In the genomic region with DNA sequence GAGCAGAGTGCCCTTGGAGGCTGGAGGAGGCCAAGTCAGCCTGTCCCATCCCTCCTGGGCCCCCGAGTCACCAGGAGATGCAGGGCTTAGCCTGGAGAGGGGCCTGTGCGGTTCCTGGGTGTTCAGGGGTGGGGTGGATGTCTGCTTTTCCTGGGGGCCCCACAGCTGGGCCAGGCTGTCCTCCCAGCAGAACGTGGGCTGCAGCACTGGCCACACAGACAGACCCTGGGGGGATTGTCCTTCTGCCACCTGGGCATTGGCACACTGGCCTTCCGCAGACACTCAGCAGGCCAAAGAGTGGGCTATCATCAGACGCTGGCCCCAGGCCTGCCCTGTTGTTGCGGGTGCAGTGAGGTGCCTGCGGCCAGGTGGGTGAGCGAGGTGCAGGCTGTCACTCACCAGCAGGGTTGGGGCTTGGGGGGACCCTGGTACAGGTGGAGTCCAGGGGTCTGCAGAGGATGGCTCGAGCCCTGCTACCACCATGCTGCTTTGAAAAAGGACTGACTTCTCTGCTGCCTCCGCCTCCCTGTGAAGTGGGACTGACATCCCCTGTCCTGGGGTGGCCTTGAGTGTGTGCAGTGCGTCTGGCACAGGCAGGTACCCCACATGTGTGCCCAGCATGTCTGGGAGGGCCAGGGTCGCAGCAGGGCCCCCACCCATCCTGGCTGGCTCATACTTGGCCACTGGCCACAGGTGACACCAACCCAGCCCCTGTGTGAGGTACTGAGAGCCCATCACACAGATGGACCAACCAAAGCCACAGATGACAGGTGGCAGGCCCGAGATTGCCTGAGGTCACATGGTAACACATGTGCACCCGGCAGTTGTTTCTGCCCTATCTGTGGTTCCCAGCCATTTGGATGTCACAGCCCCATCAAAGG, we compare ENCODE assay signal across 20 cellular contexts. TPM values are rescaled to one million over a fixed set of nuclear protein-coding genes. Genes with fewer than 3 reads are reported as not detected.
DNase-seq lines count a peak whose midpoint lies in the region; ATAC-seq and TF ChIP-seq lines count a peak whose summit lies in the region.
"Had no signal": no experiment of that assay in that cellular context is flagged by ENCODE, and none has a peak within 500 bp of the region (broad histone marks: within the 10 kb centered on the region; RNA-seq: fewer than 3 reads in every experiment).

No MANE protein-coding gene starts in this region.

- H3K36me3 ChIP-seq in heart left ventricle, result no peaks in the 10 kb centered on the region
- no peaks in the 10 kb centered on the region for H3K36me3 ChIP-seq in Loucy (ENCODE audit: insufficient read depth, low read length)
- no peaks in the 10 kb centered on the region for H3K36me3 ChIP-seq in hepatocyte (replicated peaks; ENCODE audit: insufficient read depth, low read depth)
- H3K36me3 ChIP-seq in trophoblast cell (ENCODE audit: control insufficient read depth in 1 of 2, insufficient read depth in 2 of 2, low read length in 2 of 2), result no peaks in the 10 kb centered on the region

- intact Hi-C loops in heart left ventricle (cut with DNase I) (no loop called here), cardiac septum (cut with DNase I) (no loop called here)

- no peaks in the 10 kb centered on the region for H3K79me2 ChIP-seq in Loucy (ENCODE audit: insufficient read depth, low read length)
- no peaks in the 10 kb centered on the region for H3K79me2 ChIP-seq in hepatocyte
- no peaks in the 10 kb centered on the region for H3K79me2 ChIP-seq in trophoblast cell (ENCODE audit: control insufficient read depth, insufficient read depth, low read length, poor library complexity)

- no peak for ATAC-seq in heart left ventricle
- no peak for ATAC-seq in GM18858 (IDR thresholded peaks at IDR 0.05; ENCODE audit: unreplicated experiment)

- no peak overlapping the region for H3K14ac ChIP-seq in trophoblast cell (ENCODE audit: low read length)

- no peak for TF ChIP-seq POLR2A in heart left ventricle (IDR thresholded peaks at IDR 0.05)

- H2BK12ac ChIP-seq in trophoblast cell (ENCODE audit: low read length), result peak overlapping the region; percentile 38

- H4K12ac ChIP-seq in trophoblast cell (ENCODE audit: low read depth, low read length), result no peak overlapping the region

- no peak overlapping the region for H3K27ac ChIP-seq in heart left ventricle
- peak overlapping the region; percentile 15 for H3K27ac ChIP-seq in hepatocyte
- H3K27ac ChIP-seq in trophoblast cell (ENCODE audit: low read depth, low read length), result no peak overlapping the region
- H3K27ac ChIP-seq: GM23248, SK-N-MC had no signal

- no peaks in the 10 kb centered on the region; the same call in 1 of the 2 replicates for H3F3A ChIP-seq in Loucy (ENCODE audit: low read depth)

- H4K8ac ChIP-seq in trophoblast cell (ENCODE audit: low read depth, low read length), result no peak overlapping the region

- peaks cover 0 to 1% (median 0%) of the 10 kb centered on the region in 3 donors for H3K27me3 Mint-ChIP-seq in immature natural killer cell (ENCODE audit: low read depth in 3 of 3)
- H3K27me3 Mint-ChIP-seq in progenitor cell of endocrine pancreas, result no peaks in the 10 kb centered on the region
- H3K27me3 Mint-ChIP-seq: CD4-positive, alpha-beta T cell had no signal

- H3K9me2 ChIP-seq in Loucy (replicated peaks; ENCODE audit: low read depth, low read length) (no peaks in the 10 kb centered on the region), hepatocyte (replicated peaks; ENCODE audit: insufficient read depth) (no peaks in the 10 kb centered on the region)

- peak overlapping the region; percentile 56 for H4K91ac ChIP-seq in trophoblast cell (ENCODE audit: low read depth, low read length)

- no peak overlapping the region for H2BK5ac ChIP-seq in trophoblast cell (ENCODE audit: low read depth, low read length, poor library complexity)

- H3K4me1 Mint-ChIP-seq in immature natural killer cell (no peaks in the 10 kb centered on the region), progenitor cell of endocrine pancreas (ENCODE audit: low read depth) (peaks cover 37% of the 10 kb centered on the region)

- H3K4me2 ChIP-seq in Loucy (ENCODE audit: low read depth, low read length, poor library complexity, severe bottlenecking) (no peak overlapping the region), hepatocyte (no peak overlapping the region), trophoblast cell (ENCODE audit: low read length) (no peak overlapping the region)

- no peak overlapping the region for H3K4me3 Mint-ChIP-seq in immature natural killer cell
- H3K4me3 Mint-ChIP-seq in progenitor cell of endocrine pancreas (ENCODE audit: low read depth), result no peak overlapping the region
- H3K4me3 Mint-ChIP-seq: CD4-positive, alpha-beta T cell had no signal

- no peak overlapping the region for H3K4ac ChIP-seq in trophoblast cell (ENCODE audit: low read depth, low read length)

- peaks cover 23% of the 10 kb centered on the region for H3K79me1 ChIP-seq in trophoblast cell (ENCODE audit: low read length)

- H3K9ac ChIP-seq in Loucy (ENCODE audit: low read depth, low read length, poor library complexity, severe bottlenecking) (peak overlapping the region; percentile 20), trophoblast cell (ENCODE audit: low read length) (no peak overlapping the region)
- H3K9ac ChIP-seq: GM23248 had no signal

- 93 to 96% (median 94%) methylated on average over 7 to 14 of the region's 14 CpGs for WGBS in heart left ventricle, 4 donors
- 97% methylated on average over 12 of the region's 14 CpGs for WGBS in hepatocyte (ENCODE audit: low lambda C conversion rate, missing lambda C conversion rate)
- WGBS in trophoblast cell (ENCODE audit: extremely low coverage, insufficient coverage, insufficient read length), result no CpG with 5 or more reads among the region's 14 CpGs

- H3K4me1 ChIP-seq in heart left ventricle (peaks cover 0 to 17% (median 6%) of the 10 kb centered on the region in 12 donors), Loucy (ENCODE audit: insufficient read depth, low read length, poor library complexity, severe bottlenecking) (peaks cover 57% of the 10 kb centered on the region), hepatocyte (ENCODE audit: insufficient read depth) (peaks cover 57% of the 10 kb centered on the region), trophoblast cell (ENCODE audit: control insufficient read depth in 1 of 2, insufficient read depth in 2 of 2, low read length in 2 of 2) (peaks cover 26 to 41% of the 10 kb centered on the region in 2 experiments)

- no peaks in the 10 kb centered on the region for H3K27me3 ChIP-seq in heart left ventricle
- no peaks in the 10 kb centered on the region for H3K27me3 ChIP-seq in Loucy (ENCODE audit: insufficient read depth, low read length, poor library complexity, severe bottlenecking)
- no peaks in the 10 kb centered on the region for H3K27me3 ChIP-seq in hepatocyte
- no peaks in the 10 kb centered on the region for H3K27me3 ChIP-seq in trophoblast cell (ENCODE audit: insufficient read depth, low read length)

- H2AK5ac ChIP-seq in trophoblast cell (ENCODE audit: low read length), result peak overlapping the region; percentile 47

- no peak overlapping the region for H3K23ac ChIP-seq in trophoblast cell (ENCODE audit: low read length)

- H3K9me3 Mint-ChIP-seq in immature natural killer cell (no peaks in the 10 kb centered on the region), progenitor cell of endocrine pancreas (ENCODE audit: low read depth) (no peaks in the 10 kb centered on the region)
- H3K9me3 Mint-ChIP-seq: CD4-positive, alpha-beta T cell had no signal

- no peaks in the 10 kb centered on the region for H3K9me3 ChIP-seq in heart left ventricle
- no peaks in the 10 kb centered on the region for H3K9me3 ChIP-seq in Loucy (ENCODE audit: insufficient read depth, low read depth, low read length)
- no peaks in the 10 kb centered on the region for H3K9me3 ChIP-seq in hepatocyte (ENCODE audit: low read depth)
- H3K9me3 ChIP-seq in trophoblast cell (ENCODE audit: insufficient read depth, low read depth, low read length), result peaks cover 4% of the 10 kb centered on the region

- H2AFZ ChIP-seq in Loucy (ENCODE audit: low read length) (no peak overlapping the region), hepatocyte (no peak overlapping the region), trophoblast cell (ENCODE audit: insufficient read depth, low read length, poor library complexity) (no peak overlapping the region)
- H2AFZ ChIP-seq: GM23248 had no signal

- H3K27ac Mint-ChIP-seq in immature natural killer cell (no peak overlapping the region), progenitor cell of endocrine pancreas (no peak overlapping the region)
- H3K27ac Mint-ChIP-seq: CD4-positive, alpha-beta T cell had no signal

- H3K4me3 ChIP-seq in heart left ventricle (no peak overlapping the region), Loucy (ENCODE audit: low read length, poor library complexity, severe bottlenecking) (no peak overlapping the region), hepatocyte (no peak overlapping the region), trophoblast cell (ENCODE audit: low read depth, low read length) (no peak overlapping the region)
- H3K4me3 ChIP-seq: GM23248, SK-N-MC had no signal

- H2BK120ac ChIP-seq in trophoblast cell (ENCODE audit: insufficient read depth, low read length, poor library complexity), result no peak overlapping the region

- DNase-seq in heart left ventricle (peak in 3 of 5 donors; percentile 13 to 49 (median 26)), cardiac septum (ENCODE audit: low spot score) (no peak), hepatocyte (ENCODE audit: low spot score) (no peak), trophoblast cell (no peak), immature natural killer cell (no peak), progenitor cell of endocrine pancreas (ENCODE audit: low spot score, unreplicated experiment) (no peak)
- DNase-seq: CD4-positive, alpha-beta T cell; HCEC 1CT; MM.1S; NCI-H1694; NCI-H2029 treated with DMSO at 0.1 percent for 48 hours; NCI-H446 treated with DMSO at 0.1 percent for 48 hours; NCI-H526; NCI-H82; RPMI8226; SHP77 treated with DMSO at 0.1 percent for 48 hours had no signal

- H3K18ac ChIP-seq in trophoblast cell (ENCODE audit: low read length), result no peak overlapping the region

- no peak for TF ChIP-seq CTCF in heart left ventricle (IDR thresholded peaks at IDR 0.05)
- TF ChIP-seq CTCF in Loucy (conservative IDR thresholded peaks at IDR 0.05; ENCODE audit: low read length), result no peak
- no peak for TF ChIP-seq CTCF in hepatocyte (IDR thresholded peaks at IDR 0.05; ENCODE audit: poor library complexity)
- no peak for TF ChIP-seq CTCF in progenitor cell of endocrine pancreas (IDR thresholded peaks at IDR 0.05; ENCODE audit: unreplicated experiment)

- H3K36me3 Mint-ChIP-seq in immature natural killer cell, result no peaks in the 10 kb centered on the region
- no peaks in the 10 kb centered on the region for H3K36me3 Mint-ChIP-seq in progenitor cell of endocrine pancreas (ENCODE audit: insufficient read depth)

- H4K20me1 ChIP-seq in Loucy (ENCODE audit: insufficient read depth, low read length, poor library complexity, severe bottlenecking), result no peaks in the 10 kb centered on the region
- no peaks in the 10 kb centered on the region for H4K20me1 ChIP-seq in hepatocyte (ENCODE audit: insufficient read depth, poor library complexity, severe bottlenecking)

RNA-seq across cellular contexts. Expression of a gene that starts 39.0 kb away (rescaled TPM):
- total RNA-seq in heart left ventricle (under 1 TPM; 0.28 to 0.93 (median 0.40) TPM), cardiac septum (0.57 TPM), hepatocyte (6.6 and 7.9 TPM in 2 replicates), progenitor cell of endocrine pancreas (18.0 and 18.7 TPM in 2 replicates)
- polyA plus RNA-seq in heart left ventricle (under 1 TPM; 0.14 to 0.57 TPM), hepatocyte (3.1 and 4.0 TPM in 2 replicates), immature natural killer cell (under 1 TPM in 2 of 3 donors, not detected in 1; 0.04 to 0.12 TPM)
- 0.19 and 0.21 TPM in 2 replicates for polyA plus RNA-seq in trophoblast cell (2013)

Comparison
In these comparisons a context has a peak if more than half of its experiments do, and no peak if none do; other contexts are left out.
1. DNase-seq: peak in heart left ventricle (3 of 5); none in cardiac septum (single experiment), hepatocyte (single experiment), trophoblast cell (0 of 2), immature natural killer cell (0 of 3) and progenitor cell of endocrine pancreas (single experiment).